ENCODE assay signal across 22 cellular contexts in the genomic region with DNA sequence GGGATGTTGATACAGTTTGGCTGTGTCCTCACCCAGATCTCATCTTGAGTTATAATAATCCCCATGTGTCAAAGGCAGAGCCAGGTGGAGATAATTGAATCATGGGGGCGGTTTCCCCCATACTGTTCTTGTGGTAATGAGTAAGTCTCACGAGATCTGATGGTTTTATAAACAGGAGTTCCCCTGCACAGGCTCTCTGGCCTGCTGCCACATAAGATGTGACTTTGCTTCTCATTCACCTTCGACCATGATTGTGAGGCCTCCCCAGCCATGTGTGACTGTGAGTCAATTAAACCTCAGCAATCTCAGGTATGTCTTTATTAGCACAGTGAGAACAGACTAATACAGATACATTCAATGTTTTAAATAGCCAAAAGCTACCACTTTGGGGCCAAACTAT. TPM values are rescaled to one million over a fixed set of nuclear protein-coding genes. Genes with fewer than 3 reads are reported as not detected.
DNase-seq lines count a peak whose midpoint lies in the region; ATAC-seq, FAIRE-seq and TF ChIP-seq lines count a peak whose summit lies in the region.
"Had no signal": no experiment of that assay in that cellular context is flagged by ENCODE, and none has a peak within 500 bp of the region (broad histone marks: within the 10 kb centered on the region; RNA-seq: fewer than 3 reads in every experiment).

No MANE protein-coding gene starts in this region.

- no peak for FAIRE-seq in A549 (lab: Jason Lieb, UNC)
- FAIRE-seq: H54, HTR-8/SVneo had no signal

- ATAC-seq in A549: no peak
- no peak for ATAC-seq in HG03196 (IDR thresholded peaks at IDR 0.05; ENCODE audit: unreplicated experiment)
- ATAC-seq in body of pancreas: no peak
- ATAC-seq in psoas muscle: no peak
- ATAC-seq: activated T-helper 17 cell treated with anti-CD3 and anti-CD28 coated beads, Interleukin-2, amount 50 U/mL, for 72 hours; heart right ventricle; natural killer cell treated with Interleukin-12 subunit alpha and Interleukin-12 subunit beta and Interleukin-15 and Interleukin-18, amount 100 ng/mL, for 72 hours; stimulated activated naive CD8-positive, alpha-beta T cell treated with anti-CD3 and anti-CD28 coated beads, Interleukin-15, Interleukin-2, amounts not matched to agents 100 U/mL and 50 U/mL, for 24 hours had no signal

- H3K4me3 ChIP-seq in A549 (no peak overlapping the region), body of pancreas (no peak overlapping the region), psoas muscle (no peak overlapping the region)
- H3K4me3 ChIP-seq: heart right ventricle, upper lobe of left lung had no signal

- WGBS in A549 (ENCODE audit: missing lambda C conversion rate): 36% methylated on average over 3 of the region's 3 CpGs
- 26 to 37% methylated on average over 3 of the region's 3 CpGs for WGBS in body of pancreas, 2 donors
- WGBS in psoas muscle, 3 donors: 65 to 73% (median 67%) methylated on average over 3 of the region's 3 CpGs

- TF ChIP-seq CTCF in A549 (IDR thresholded peaks at IDR 0.05): no peak
- TF ChIP-seq CTCF in body of pancreas (IDR thresholded peaks at IDR 0.05): no peak
- TF ChIP-seq CTCF in psoas muscle (IDR thresholded peaks at IDR 0.05): no peak

- TF ChIP-seq EP300 in A549 (IDR thresholded peaks at IDR 0.05): no peak

- no peak overlapping the region for H3K27ac ChIP-seq in A549
- H3K27ac ChIP-seq in epithelial cell of prostate: no peak overlapping the region
- no peak overlapping the region for H3K27ac ChIP-seq in body of pancreas
- H3K27ac ChIP-seq in psoas muscle: no peak overlapping the region
- H3K27ac ChIP-seq: heart right ventricle, upper lobe of left lung had no signal

- CTCF ChIA-PET in A549 (lab: Yijun Ruan, JAX): interaction anchor here (1.6 kb wide), 1 partner anchor 41 kb away, joined by 6 read pairs; a partner anchor contains a TSS

- POLR2A ChIA-PET in A549 (lab: Yijun Ruan, JAX): no interaction called here

- H3K9me3 ChIP-seq in A549 (no peaks in the 10 kb centered on the region), body of pancreas (no peaks in the 10 kb centered on the region), psoas muscle (no peaks in the 10 kb centered on the region)
- H3K9me3 ChIP-seq: upper lobe of left lung had no signal

- H3K4me1 ChIP-seq in A549 (peaks cover 19% of the 10 kb centered on the region), body of pancreas (no peaks in the 10 kb centered on the region), psoas muscle (no peaks in the 10 kb centered on the region)
- H3K4me1 ChIP-seq: heart right ventricle, upper lobe of left lung had no signal

- DNase-seq in A549 (ENCODE audit: low read depth in 1 of 2, low spot score in 1 of 2) (peak in 1 of 2 experiments; percentile 14), COR-L47 (lab: John Stamatoyannopoulos, UW) (peak; percentile 5), NCI-H69 (lab: John Stamatoyannopoulos, UW) (peak; percentile 79), epithelial cell of prostate (ENCODE audit: low read depth, low spot score) (peak; percentile 18), NCI-H748 treated with DMSO at 0.1 percent for 48 hours (lab: John Stamatoyannopoulos, UW) (no peak), body of pancreas (no peak), psoas muscle (no peak)
- DNase-seq: cerebellar nuclear complex; effector CD8-positive, alpha-beta T cell; heart right ventricle; mesendoderm; NCI-H187 treated with DMSO at 0.1 percent for 48 hours; NCI-H510A; stimulated activated naive CD8-positive, alpha-beta T cell treated with anti-CD3 and anti-CD28 coated beads, Interleukin-15, Interleukin-2, amounts not matched to agents 100 U/mL and 50 U/mL, for 24 hours; SW 1271; upper lobe of left lung had no signal

- no peak for TF ChIP-seq POLR2A in A549 (IDR thresholded peaks at IDR 0.05; ENCODE audit: low read length)
- no peak for TF ChIP-seq POLR2A in body of pancreas (IDR thresholded peaks at IDR 0.05)

- H3K27me3 ChIP-seq in body of pancreas (no peaks in the 10 kb centered on the region), psoas muscle (ENCODE audit: insufficient read depth in 3 of 3, low read length in 2 of 3) (no peaks in the 10 kb centered on the region)
- H3K27me3 ChIP-seq: heart right ventricle, upper lobe of left lung had no signal

- 0 out of 3 replicates have a peak overlapping the region, but pooled peaks have one; percentile 5 for H3K4me2 ChIP-seq in A549

- no peak for TF ChIP-seq RAD21 in A549 (conservative IDR thresholded peaks at IDR 0.05 in 1 of 2, IDR thresholded peaks at IDR 0.05 in 1 of 2)

- intact Hi-C loops in body of pancreas (cut with DNase I): no loop called here
- intact Hi-C loops in psoas muscle (cut with DNase I): no loop called here

- H3K36me3 ChIP-seq in body of pancreas (replicated peaks in 1 of 2; ENCODE audit: insufficient read depth in 1 of 2, low read depth in 2 of 2) (no peaks in the 10 kb centered on the region), psoas muscle (ENCODE audit: insufficient read depth in 1 of 2, low read depth in 1 of 2) (no peaks in the 10 kb centered on the region)
- H3K36me3 ChIP-seq: heart right ventricle, upper lobe of left lung had no signal

TF ChIP-seq in A549, 52 proteins besides CTCF, POLR2A, EP300 and RAD21:
- TF ChIP-seq NFE2L2 (conservative IDR thresholded peaks at IDR 0.05; ENCODE audit: low read length) (no peak), ZFP36 (IDR thresholded peaks at IDR 0.05; ENCODE audit: borderline replicate concordance, partially characterized antibody) (no peak), ZC3H11A (IDR thresholded peaks at IDR 0.05) (no peak), HDAC2 (IDR thresholded peaks at IDR 0.05) (no peak), HOXA7 (CRISPR knock-in tag; IDR thresholded peaks at IDR 0.05) (no peak), BHLHE40 (IDR thresholded peaks at IDR 0.05; ENCODE audit: low read depth, low read length) (no peak), ESRRA (IDR thresholded peaks at IDR 0.05; ENCODE audit: borderline replicate concordance, low read length) (no peak), CEBPB (IDR thresholded peaks at IDR 0.05) (no peak)
- TF ChIP-seq, protein P1, sequence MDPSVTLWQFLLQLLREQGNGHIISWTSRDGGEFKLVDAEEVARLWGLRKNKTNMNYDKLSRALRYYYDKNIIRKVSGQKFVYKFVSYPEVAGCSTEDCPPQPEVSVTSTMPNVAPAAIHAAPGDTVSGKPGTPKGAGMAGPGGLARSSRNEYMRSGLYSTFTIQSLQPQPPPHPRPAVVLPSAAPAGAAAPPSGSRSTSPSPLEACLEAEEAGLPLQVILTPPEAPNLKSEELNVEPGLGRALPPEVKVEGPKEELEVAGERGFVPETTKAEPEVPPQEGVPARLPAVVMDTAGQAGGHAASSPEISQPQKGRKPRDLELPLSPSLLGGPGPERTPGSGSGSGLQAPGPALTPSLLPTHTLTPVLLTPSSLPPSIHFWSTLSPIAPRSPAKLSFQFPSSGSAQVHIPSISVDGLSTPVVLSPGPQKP (IDR thresholded peaks at IDR 0.05; ENCODE audit: low read depth, low read length): no peak

RNA-seq across cellular contexts. Expression of a gene that starts 41.1 kb away (rescaled TPM):
- polyA plus RNA-seq in A549 (2011; rRNA removed) (7.1 and 7.8 TPM in 2 replicates), A549 (2017; fragmentation: RNase III; extraction: RNeasy Plus Mini Kit Qiagen cat#74134 plus additional on column Dnase treatment) (5.5 to 6.1 TPM (median 5.9 TPM) in 3 replicates), psoas muscle (under 1 TPM in 2 of 3 donors, not detected in 1; 0.01 to 0.04 TPM)
- 5.2 and 6.2 TPM in 2 replicates for polyA plus RNA-seq in A549 (2012; cell fraction: cytosol; rRNA removed)
- polyA plus RNA-seq in A549 (2012; cell fraction: nucleus; rRNA removed): 6.9 and 7.2 TPM in 2 replicates
- 9.4 and 10.2 TPM in 2 replicates for polyA minus RNA-seq in A549 (2011; rRNA and poly(A)+ RNA removed)
- total RNA-seq in body of pancreas (10 to 100 TPM in 1 of 2 donors, under 1 TPM in 1; 0.99 to 11.7 TPM), psoas muscle (under 1 TPM in 2 of 4 donors, not detected in 2; 0.15 to 0.16 TPM)
- total RNA-seq: fibroblast of lung had no signal
- polyA plus RNA-seq: fibroblast of lung had no signal

Comparison
In these comparisons a context has a peak if more than half of its experiments do, and no peak if none do; other contexts are left out.
1. DNase-seq: peak in COR-L47 (single experiment), NCI-H69 (single experiment) and epithelial cell of prostate (single experiment); none in NCI-H748 treated with DMSO at 0.1 percent for 48 hours (single experiment), body of pancreas (0 of 4) and psoas muscle (0 of 2).